Comparison of ENCODE assay signal across 9 cellular contexts in the genomic region with DNA sequence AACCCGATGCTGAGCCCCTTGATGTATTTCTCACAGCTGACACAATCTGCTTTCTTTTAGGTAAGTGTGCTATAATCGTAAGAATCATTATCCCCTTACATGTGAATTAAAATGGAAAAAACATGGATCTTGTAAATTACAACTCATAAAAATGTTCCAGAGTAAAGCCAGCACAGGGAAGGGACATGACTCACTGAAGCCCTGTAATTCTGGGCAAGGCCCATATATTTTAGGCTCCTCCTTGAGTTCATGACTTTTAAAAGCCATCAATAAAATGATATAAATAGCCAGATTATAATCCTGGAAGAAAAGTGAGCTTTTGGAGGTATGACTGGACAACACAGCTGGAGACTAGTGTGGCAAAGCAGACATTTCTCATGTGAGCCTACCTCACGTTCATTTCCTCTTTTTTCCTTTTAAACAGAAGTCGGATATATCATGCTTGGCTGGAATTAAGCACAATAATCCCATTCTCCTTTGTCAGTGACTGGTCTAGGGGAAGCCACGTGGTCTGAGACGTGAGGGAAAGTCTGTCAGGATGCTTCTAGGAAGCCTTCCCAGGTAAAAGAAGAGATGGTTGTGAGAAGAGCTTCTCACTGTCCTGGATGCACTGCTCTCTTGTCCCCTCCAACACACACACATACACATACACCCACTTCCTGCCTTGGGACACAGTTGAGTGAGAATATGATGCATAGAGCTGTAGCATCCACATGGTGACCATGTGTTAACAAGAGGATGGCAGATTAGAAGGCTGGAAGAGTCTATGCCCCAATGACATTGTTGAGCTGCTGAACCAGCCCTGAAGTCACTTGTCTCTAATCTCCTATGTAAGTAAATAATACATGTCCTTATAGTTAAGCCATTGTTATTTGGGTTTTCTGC.
DNase-seq lines count a peak whose midpoint lies in the region; ATAC-seq and TF ChIP-seq lines count a peak whose summit lies in the region.
"Had no signal": no experiment of that assay in that cellular context is flagged by ENCODE, and none has a peak within 500 bp of the region (broad histone marks: within the 10 kb centered on the region; RNA-seq: fewer than 3 reads in every experiment).

No MANE protein-coding gene starts in this region.

- H3K36me3 ChIP-seq in cardiac muscle cell (no peaks in the 10 kb centered on the region), sigmoid colon (no peaks in the 10 kb centered on the region)

- H3K9me3 ChIP-seq in cardiac muscle cell (ENCODE audit: low read depth), result no peaks in the 10 kb centered on the region
- H3K9me3 ChIP-seq in sigmoid colon, result no peaks in the 10 kb centered on the region

- TF ChIP-seq CTCF in cardiac muscle cell (IDR thresholded peaks at IDR 0.05; ENCODE audit: low read depth, low read length) (no peak), sigmoid colon (IDR thresholded peaks at IDR 0.05) (no peak)

- H3K4me1 ChIP-seq in cardiac muscle cell (ENCODE audit: low read depth), result peaks cover 19% of the 10 kb centered on the region
- peaks cover 0 to 30% (median 22%) of the 10 kb centered on the region in 4 donors for H3K4me1 ChIP-seq in sigmoid colon

- H3K27ac ChIP-seq in cardiac muscle cell, result peak overlapping the region; percentile 87
- H3K27ac ChIP-seq in sigmoid colon, result peak overlapping the region; percentile 45 to 76 (median 64)
- H3K27ac ChIP-seq: C4-2B had no signal

- DNase-seq in EL, result peak; percentile 44
- DNase-seq in RPMI7951 (ENCODE audit: low read depth), result peak; percentile 25
- peak in 1 of 2 donors; percentile 38 for DNase-seq in cardiac muscle cell (ENCODE audit: low read depth in 1 of 2, low spot score in 1 of 2)
- DNase-seq in sigmoid colon, result no peak
- DNase-seq in GDM1 (lab: John Stamatoyannopoulos, UW), result no peak
- DNase-seq in NCI-H510A (lab: John Stamatoyannopoulos, UW), result no peak

- TF ChIP-seq POLR2A in sigmoid colon (IDR thresholded peaks at IDR 0.05), result no peak

- 79 to 86% methylated on average over 6 of the region's 6 CpGs for WGBS in sigmoid colon, 2 donors

- H3K27me3 ChIP-seq in cardiac muscle cell, result no peaks in the 10 kb centered on the region
- no peaks in the 10 kb centered on the region for H3K27me3 ChIP-seq in sigmoid colon

- H3K4me3 ChIP-seq in cardiac muscle cell (no peak overlapping the region), sigmoid colon (no peak overlapping the region)

- no peak for ATAC-seq in GM18909 (IDR thresholded peaks at IDR 0.05; ENCODE audit: poor library complexity, unreplicated experiment)
- no peak for ATAC-seq in GM19467 (IDR thresholded peaks at IDR 0.05; ENCODE audit: unreplicated experiment)

- TF ChIP-seq EP300 in sigmoid colon (IDR thresholded peaks at IDR 0.05), result no peak

- intact Hi-C loops in sigmoid colon (cut with DNase I), result no loop called here

Comparison
In these comparisons a context has a peak if more than half of its experiments do, and no peak if none do; other contexts are left out.
1. DNase-seq: peak in EL (single experiment) and RPMI7951 (single experiment); none in sigmoid colon (single experiment), GDM1 (single experiment) and NCI-H510A (single experiment).